Comparison of ENCODE assay signal across 8 cellular contexts in the genomic region with DNA sequence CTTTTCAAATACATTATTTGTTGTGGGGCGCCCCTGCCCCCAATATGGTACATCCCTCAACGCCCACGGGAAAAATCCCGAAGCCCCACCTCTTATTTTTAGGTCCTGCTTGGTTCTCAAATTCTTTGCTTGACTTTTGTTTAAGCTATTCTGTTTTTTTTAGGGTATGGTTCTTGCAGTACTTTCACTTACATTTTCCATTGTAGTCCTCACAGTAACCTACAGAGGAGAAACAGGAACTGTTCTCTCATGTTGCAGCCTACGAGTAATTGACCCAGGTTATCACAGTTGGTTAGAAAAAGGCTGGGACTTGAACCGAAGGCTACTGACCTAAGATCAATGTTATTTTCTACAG. TPM values are rescaled to one million over a fixed set of nuclear protein-coding genes. Genes with fewer than 3 reads are reported as not detected.
A peak's percentile ranks its signal among the peaks of the same experiment; 100 is the strongest.
DNase-seq lines count a peak whose midpoint lies in the region; ATAC-seq and TF ChIP-seq lines count a peak whose summit lies in the region.

No MANE protein-coding gene starts in this region.

- H3K27me3 ChIP-seq in H9 (ENCODE audit: insufficient read depth, low read length) = no peaks in the 10 kb centered on the region
- no peaks in the 10 kb centered on the region for H3K27me3 ChIP-seq in right atrium auricular region

- peak overlapping the region; percentile 100; a peak in 4 of 7 replicates for H3K27ac Mint-ChIP-seq in H9
- H3K27ac Mint-ChIP-seq in activated T-helper 17 cell treated with anti-CD3 and anti-CD28 coated beads, Interleukin-2, amount 50 U/mL, for 72 hours = peak overlapping the region; percentile 99

- peaks cover 4% of the 10 kb centered on the region; the same call in 1 of the 2 replicates for H3K79me2 ChIP-seq in H9 (ENCODE audit: insufficient read depth, low read length)

- no peak overlapping the region for H3T11ph ChIP-seq in H9 (ENCODE audit: low read length)

- no peaks in the 10 kb centered on the region for H3K27me3 Mint-ChIP-seq in H9 (ENCODE audit: low read depth)
- H3K27me3 Mint-ChIP-seq in activated T-helper 17 cell treated with anti-CD3 and anti-CD28 coated beads, Interleukin-2, amount 50 U/mL, for 72 hours = no peaks in the 10 kb centered on the region

- H3K4me1 Mint-ChIP-seq in H9 = peaks cover 26 to 29% of the 10 kb centered on the region in 2 experiments
- peaks cover 18% of the 10 kb centered on the region for H3K4me1 Mint-ChIP-seq in activated T-helper 17 cell treated with anti-CD3 and anti-CD28 coated beads, Interleukin-2, amount 50 U/mL, for 72 hours

- no peak overlapping the region for H3K4ac ChIP-seq in H9 (ENCODE audit: low read depth, low read length)

- peak; percentile 72 for DNase-seq in NK-92 treated with Interleukin-12 subunit alpha and Interleukin-12 subunit beta, amount 100 ng/mL, for 24 hours (lab: John Stamatoyannopoulos, UW)
- DNase-seq in NK-92 (lab: John Stamatoyannopoulos, UW; ENCODE audit: unreplicated experiment) (no peak), H9 (no peak), LNCaP clone FGC (ENCODE audit: low read depth) (no peak), right atrium auricular region (ENCODE audit: low spot score) (peak; percentile 62), NCI-H2227 (lab: John Stamatoyannopoulos, UW; ENCODE audit: unreplicated experiment) (no peak)

- H3K4me3 Mint-ChIP-seq in H9 = peak overlapping the region; percentile 93
- H3K4me3 Mint-ChIP-seq in activated T-helper 17 cell treated with anti-CD3 and anti-CD28 coated beads, Interleukin-2, amount 50 U/mL, for 72 hours = peak overlapping the region; percentile 94

- H3K4me2 ChIP-seq in H9 (ENCODE audit: insufficient read depth, insufficient read length, low read length) = peak overlapping the region; percentile 99

- H2BK120ac ChIP-seq in H9 (ENCODE audit: low read depth, low read length, poor library complexity, severe bottlenecking) = no peak overlapping the region

- TF ChIP-seq CTCF in H9 (conservative IDR thresholded peaks at IDR 0.05) (no peak), LNCaP clone FGC (IDR thresholded peaks at IDR 0.05; ENCODE audit: control insufficient read depth, extremely low read depth, insufficient read depth) (no peak), right atrium auricular region (IDR thresholded peaks at IDR 0.05) (no peak)

- no peak overlapping the region for H2BK12ac ChIP-seq in H9 (ENCODE audit: insufficient read length, low read depth, low read length)

- H3K27ac ChIP-seq in H9 (ENCODE audit: insufficient read length, low read depth, low read length) (no peak overlapping the region), right atrium auricular region (peak overlapping the region; percentile 87 to 92), skin epidermis (peak overlapping the region; percentile 63 to 99 (median 96))

- no peak overlapping the region for H2BK5ac ChIP-seq in H9 (ENCODE audit: insufficient read length, low read length)

- H3K23ac ChIP-seq in H9 (ENCODE audit: insufficient read length, low read depth, low read length) = no peak overlapping the region

- no peak overlapping the region for H2BK15ac ChIP-seq in H9 (ENCODE audit: low read depth, low read length)

- no CpG with 5 or more reads among the region's 6 CpGs for WGBS in H9 (ENCODE audit: extremely low coverage, insufficient read length, low lambda C conversion rate)

- H3K9ac ChIP-seq in H9 (ENCODE audit: extremely low read depth, insufficient read length, low read length) = peak overlapping the region; percentile 90

- H4K20me1 ChIP-seq in H9 (ENCODE audit: control insufficient read depth, insufficient read depth, insufficient read length) = no peaks in the 10 kb centered on the region

- peak; percentile 56 for ATAC-seq in activated T-helper 17 cell treated with anti-CD3 and anti-CD28 coated beads, Interleukin-2, amount 50 U/mL, for 72 hours (replicated peaks)

- peaks cover 5% of the 10 kb centered on the region for H3K23me2 ChIP-seq in H9 (ENCODE audit: insufficient read length, low read depth, low read length, poor library complexity, severe bottlenecking)

- H3K4me1 ChIP-seq in H9 (ENCODE audit: insufficient read depth, low read length) (peaks cover 4% of the 10 kb centered on the region; the same call in 1 of the 2 replicates), right atrium auricular region (peaks cover 0 to 24% of the 10 kb centered on the region in 2 donors)

- no peak overlapping the region for H4K5ac ChIP-seq in H9 (ENCODE audit: insufficient read length, low read depth, low read length)

- H3K36me3 ChIP-seq in right atrium auricular region = no peaks in the 10 kb centered on the region

- H2BK20ac ChIP-seq in H9 (ENCODE audit: low read depth, low read length, poor library complexity, severe bottlenecking) = no peak overlapping the region

- no peak overlapping the region for H2AFZ ChIP-seq in H9 (ENCODE audit: low read length)

- no peaks in the 10 kb centered on the region for H3K9me3 ChIP-seq in H9 (ENCODE audit: control insufficient read depth, low read depth, low read length)
- no peaks in the 10 kb centered on the region for H3K9me3 ChIP-seq in right atrium auricular region

- H3K4me3 ChIP-seq in LNCaP clone FGC (ENCODE audit: low read depth, low read length) (peak overlapping the region; percentile 90), right atrium auricular region (peak overlapping the region; percentile 95 to 99), skin epidermis (peak overlapping the region; percentile 80 to 96 (median 89))

- no peak overlapping the region for H3K18ac ChIP-seq in H9 (ENCODE audit: insufficient read length, low read depth, low read length)

- H4K8ac ChIP-seq in H9 (replicated peaks; ENCODE audit: insufficient read length, low read depth, low read length) = no peak overlapping the region

- H3K9me3 Mint-ChIP-seq in H9 = no peaks in the 10 kb centered on the region
- no peaks in the 10 kb centered on the region for H3K9me3 Mint-ChIP-seq in activated T-helper 17 cell treated with anti-CD3 and anti-CD28 coated beads, Interleukin-2, amount 50 U/mL, for 72 hours

- H4K91ac ChIP-seq in H9 (ENCODE audit: insufficient read length, low read depth, low read length) = no peak overlapping the region

- H2AK5ac ChIP-seq in H9 (ENCODE audit: insufficient read length, low read length) = no peak overlapping the region

- no peak overlapping the region for H3K14ac ChIP-seq in H9 (ENCODE audit: insufficient read depth, low read length)

- peaks cover 13 to 27% (median 21%) of the 10 kb centered on the region in 3 experiments for H3K36me3 Mint-ChIP-seq in H9 (ENCODE audit: insufficient read depth in 1 of 3, low read depth in 3 of 3)
- H3K36me3 Mint-ChIP-seq in activated T-helper 17 cell treated with anti-CD3 and anti-CD28 coated beads, Interleukin-2, amount 50 U/mL, for 72 hours (ENCODE audit: low read depth) = peaks cover 36% of the 10 kb centered on the region

- no peak overlapping the region for H3K56ac ChIP-seq in H9 (ENCODE audit: insufficient read length, low read depth, low read length)

- H3K79me1 ChIP-seq in H9 (ENCODE audit: insufficient read depth, low read depth, low read length, poor library complexity, severe bottlenecking) = no peaks in the 10 kb centered on the region

RNA-seq across cellular contexts. Expression of gene C21orf91, which starts 0.7 kb away (rescaled TPM):
- total RNA-seq in H9 (2021) (46.0 and 49.2 TPM in 2 replicates), right atrium auricular region (1 to 10 TPM; 3.9 to 5.3 TPM)
- 10 to 100 TPM; 23.2 to 26.1 TPM for total RNA-seq in activated T-helper 17 cell treated with anti-CD3 and anti-CD28 coated beads, Interleukin-2, amount 50 U/mL, for 72 hours

Comparison
In these comparisons a context has a peak if more than half of its experiments do, and no peak if none do; other contexts are left out.
1. DNase-seq: peak in NK-92 treated with Interleukin-12 subunit alpha and Interleukin-12 subunit beta, amount 100 ng/mL, for 24 hours (single experiment) and right atrium auricular region (single experiment); none in NK-92 (single experiment), H9 (single experiment), LNCaP clone FGC (single experiment) and NCI-H2227 (single experiment).
2. Peak in every context shown above with its lines, with median percentiles within 50 percentile points of each other: H3K4me3 ChIP-seq.